ENCODE assay signal across 1 cellular context in genomic region chr3:3126477-3127431, GRCh38.
TF ChIP-seq lines count a peak whose summit lies in the region.

Gene TRNT1, plus strand, starts transcription at chr3:3126940. Its CDS starts 2,101 bp downstream, at chr3:3129041.

TF ChIP-seq in K562, 482 proteins besides CTCF, POLR2A, EP300 and RAD21 (continued from another document and continues in another):
- TF ChIP-seq ZHX1 (conservative IDR thresholded peaks at IDR 0.05; ENCODE audit: low read length) (no peak), SNAPC5 (CRISPR knock-in tag; IDR thresholded peaks at IDR 0.05) (no peak), CBFB (CRISPR knock-in tag; IDR thresholded peaks at IDR 0.05) (peak; percentile 83; the same call in 1 of the 2 replicates), POLR2H (tag; IDR thresholded peaks at IDR 0.05; ENCODE audit: low read depth) (peak; percentile 92), CC2D1A (IDR thresholded peaks at IDR 0.05) (no peak), TCF7 (IDR thresholded peaks at IDR 0.05; ENCODE audit: borderline replicate concordance) (peak; percentile 71; the same call in 1 of the 2 replicates), HLTF (IDR thresholded peaks at IDR 0.05) (no peak), PATZ1 (CRISPR knock-in tag; IDR thresholded peaks at IDR 0.05; ENCODE audit: borderline replicate concordance) (no peak), BRCA1 (IDR thresholded peaks at IDR 0.05) (no peak), BRCA1 (CRISPR knock-in tag; IDR thresholded peaks at IDR 0.05) (no peak), USF1 (CRISPR knock-in tag; IDR thresholded peaks at IDR 0.05) (peak; percentile 59; the same call in 1 of the 2 replicates), PTRF (tag; IDR thresholded peaks at IDR 0.05) (no peak), MGA (IDR thresholded peaks at IDR 0.05) (peak; percentile 78), ZNF146 (CRISPR knock-in tag; IDR thresholded peaks at IDR 0.05; ENCODE audit: unreplicated experiment) (no peak), GTF2B (IDR thresholded peaks at IDR 0.05; ENCODE audit: extremely low read depth, insufficient read length) (no peak), ZBTB40 (IDR thresholded peaks at IDR 0.05) (peak; percentile 81), ZBTB40 (CRISPR knock-in tag; IDR thresholded peaks at IDR 0.05) (0 out of 2 replicates have a peak, but pooled peaks have one; percentile 16), CBX1 (IDR thresholded peaks at IDR 0.05; ENCODE audit: low read depth) (peak; percentile 80; the same call in 1 of the 2 replicates), ZNF444 (CRISPR knock-in tag; IDR thresholded peaks at IDR 0.05) (no peak), SP1 (CRISPR knock-in tag; IDR thresholded peaks at IDR 0.05) (peak; percentile 83; the same call in 1 of the 2 replicates), DLX4 (CRISPR knock-in tag; IDR thresholded peaks at IDR 0.05) (no peak), FOXK1 (CRISPR knock-in tag; IDR thresholded peaks at IDR 0.05; ENCODE audit: borderline replicate concordance) (no peak), KDM5B (IDR thresholded peaks at IDR 0.05; ENCODE audit: insufficient replicate concordance, low read depth, low read length) (peak; percentile 89), ZFP30 (CRISPR knock-in tag; IDR thresholded peaks at IDR 0.05; ENCODE audit: borderline replicate concordance) (no peak), MCM3 (IDR thresholded peaks at IDR 0.05) (no peak)
